Comparison of ENCODE assay signal across 10 cellular contexts in genomic region chr22:25025586-25025985, GRCh38.
DNase-seq lines count a peak whose midpoint lies in the region; ATAC-seq and TF ChIP-seq lines count a peak whose summit lies in the region.
"Had no signal": no experiment of that assay in that cellular context is flagged by ENCODE, and none has a peak within 500 bp of the region (broad histone marks: within the 10 kb centered on the region; RNA-seq: fewer than 3 reads in every experiment).

No MANE protein-coding gene starts in this region.

- H3K27ac ChIP-seq in breast epithelium (peak overlapping the region; percentile 71 to 84), A673 (ENCODE audit: low read depth, low read length, poor library complexity, severe bottlenecking) (no peak overlapping the region), Karpas-422 (ENCODE audit: low read length) (no peak overlapping the region)
- H3K27ac ChIP-seq: BLaER1 had no signal

- H3K4me2 ChIP-seq in Karpas-422 (ENCODE audit: low read depth, low read length, poor library complexity, severe bottlenecking) = no peak overlapping the region
- H3K4me2 ChIP-seq: BLaER1 had no signal

- no peak for TF ChIP-seq POLR2A in breast epithelium (IDR thresholded peaks at IDR 0.05)

- H3K79me2 ChIP-seq in Karpas-422 (ENCODE audit: low read length) = no peaks in the 10 kb centered on the region

- no peak for TF ChIP-seq CTCF in HFFc6 (IDR thresholded peaks at IDR 0.05)
- TF ChIP-seq CTCF in breast epithelium (IDR thresholded peaks at IDR 0.05) = no peak
- TF ChIP-seq CTCF in A673 (conservative IDR thresholded peaks at IDR 0.05; ENCODE audit: low read depth, low read length) = no peak

- H3K27me3 Mint-ChIP-seq in HFFc6 (ENCODE audit: insufficient read depth) = peaks cover 3% of the 10 kb centered on the region; the same call in 1 of the 2 replicates

- no peak overlapping the region for H3K9ac ChIP-seq in Karpas-422 (ENCODE audit: low read length)
- H3K9ac ChIP-seq: BLaER1 had no signal

- peaks cover 28% of the 10 kb centered on the region for H3K4me1 Mint-ChIP-seq in HFFc6 (ENCODE audit: low read depth)

- POLR2A ChIA-PET in A673 (lab: Charles Lee; ENCODE audit: low non-redundant PET) = no interaction called here

- intact Hi-C loops in breast epithelium (cut with DNase I; ENCODE audit: low total_unique reads) = no loop called here
- intact Hi-C loops in sciatic nerve (cut with DNase I) = no loop called here
- intact Hi-C loops in A673 (cut with micrococcal nuclease; ENCODE audit: unreplicated experiment) = no loop called here

- H3K9me2 ChIP-seq in Karpas-422 (replicated peaks; ENCODE audit: insufficient read depth, low read length) = no peaks in the 10 kb centered on the region

- H3K4me3 ChIP-seq in breast epithelium = no peak overlapping the region
- H3K4me3 ChIP-seq in A673 (ENCODE audit: low read depth, low read length, poor library complexity, severe bottlenecking) = no peak overlapping the region
- no peak overlapping the region for H3K4me3 ChIP-seq in Karpas-422 (ENCODE audit: low read length)
- H3K4me3 ChIP-seq: BLaER1 had no signal

- ATAC-seq in sciatic nerve (peak; percentile 62), GM21737 (IDR thresholded peaks at IDR 0.05; ENCODE audit: unreplicated experiment) (no peak), HG02970 (IDR thresholded peaks at IDR 0.05; ENCODE audit: low FRiP score, unreplicated experiment) (no peak)

- no peak for DNase-seq in HFFc6
- DNase-seq in breast epithelium (ENCODE audit: low spot score in 2 of 2) = no peak
- peak; percentile 62 for DNase-seq in islet precursor cell
- DNase-seq in sciatic nerve (ENCODE audit: low spot score) = no peak
- no peak for DNase-seq in A673 (ENCODE audit: low spot score)
- DNase-seq in Karpas-422 = no peak

- H3K27ac Mint-ChIP-seq in HFFc6 = peak overlapping the region; percentile 86; the same call in 1 of the 2 replicates
- H3K27ac Mint-ChIP-seq: activated naive CD4-positive, alpha-beta T cell treated with anti-CD3 and anti-CD28 coated beads, Interleukin-2, amount 50 U/mL, for 24 hours had no signal

- no peaks in the 10 kb centered on the region for H3K4me1 ChIP-seq in breast epithelium
- no peaks in the 10 kb centered on the region for H3K4me1 ChIP-seq in A673 (ENCODE audit: insufficient read depth, low read length, poor library complexity, severe bottlenecking)
- H3K4me1 ChIP-seq in Karpas-422 (ENCODE audit: low read length) = no peaks in the 10 kb centered on the region
- H3K4me1 ChIP-seq: BLaER1 had no signal

- H3K4me3 Mint-ChIP-seq in HFFc6 = peak overlapping the region; percentile 72; the same call in 1 of the 2 replicates
- H3K4me3 Mint-ChIP-seq: activated naive CD4-positive, alpha-beta T cell treated with anti-CD3 and anti-CD28 coated beads, Interleukin-2, amount 50 U/mL, for 24 hours had no signal

- no peak overlapping the region for H2AFZ ChIP-seq in Karpas-422 (ENCODE audit: low read length)

- H3K36me3 ChIP-seq in breast epithelium (no peaks in the 10 kb centered on the region), A673 (ENCODE audit: insufficient read depth, low read length, poor library complexity, severe bottlenecking) (no peaks in the 10 kb centered on the region), Karpas-422 (ENCODE audit: insufficient read depth, low read length) (no peaks in the 10 kb centered on the region)
- H3K36me3 ChIP-seq: BLaER1 had no signal

- no peaks in the 10 kb centered on the region for H4K20me1 ChIP-seq in Karpas-422 (ENCODE audit: insufficient read depth, low read depth, low read length)
- H4K20me1 ChIP-seq: BLaER1 had no signal

- H3K9me3 Mint-ChIP-seq in HFFc6 = peaks cover 26% of the 10 kb centered on the region
- H3K9me3 Mint-ChIP-seq: activated naive CD4-positive, alpha-beta T cell treated with anti-CD3 and anti-CD28 coated beads, Interleukin-2, amount 50 U/mL, for 24 hours had no signal

- no peaks in the 10 kb centered on the region for H3K36me3 Mint-ChIP-seq in HFFc6 (ENCODE audit: low read depth)
- H3K36me3 Mint-ChIP-seq: activated naive CD4-positive, alpha-beta T cell treated with anti-CD3 and anti-CD28 coated beads, Interleukin-2, amount 50 U/mL, for 24 hours had no signal

- BruUV-seq in A673 (replicated peaks; lab: Mats Ljungman, UMichigan) = no TSS peak

- H3K27me3 ChIP-seq in breast epithelium (no peaks in the 10 kb centered on the region), A673 (replicated peaks; ENCODE audit: insufficient read depth, low read depth, low read length, poor library complexity) (no peaks in the 10 kb centered on the region), Karpas-422 (ENCODE audit: low read length) (no peaks in the 10 kb centered on the region)
- H3K27me3 ChIP-seq: BLaER1 had no signal

- H3K9me3 ChIP-seq in breast epithelium = no peaks in the 10 kb centered on the region
- no peaks in the 10 kb centered on the region for H3K9me3 ChIP-seq in A673 (ENCODE audit: low read depth, low read length, poor library complexity, severe bottlenecking)
- H3K9me3 ChIP-seq in Karpas-422 (ENCODE audit: low read length) = no peaks in the 10 kb centered on the region
- H3K9me3 ChIP-seq: BLaER1 had no signal

- CTCF ChIA-PET in A673 (lab: Charles Lee) = no interaction called here

Comparison
In these comparisons a context has a peak if more than half of its experiments do, and no peak if none do; other contexts are left out.
1. H3K27ac ChIP-seq: peak in breast epithelium (2 of 2); none in A673 (single experiment) and Karpas-422 (single experiment).